Comparison of ENCODE assay signal across 14 cellular contexts in genomic region chr19:43764684-43765083, GRCh38. TPM values are rescaled to one million over a fixed set of nuclear protein-coding genes. Genes with fewer than 3 reads are reported as not detected.
DNase-seq lines count a peak whose midpoint lies in the region; ATAC-seq and TF ChIP-seq lines count a peak whose summit lies in the region.
"Not testable (repeated sequence)": the region's sequence is repeated elsewhere in the genome, so short reads cannot be mapped to it uniquely, and the experiment has no call there.
"Had no signal": no experiment of that assay in that cellular context is flagged by ENCODE, and none has a peak within 500 bp of the region (broad histone marks: within the 10 kb centered on the region; RNA-seq: fewer than 3 reads in every experiment).

No MANE protein-coding gene starts in this region.

- not testable (repeated sequence) for H3K9ac ChIP-seq in HUES48 (ENCODE audit: low read depth, low read length); subcutaneous abdominal adipose tissue (ENCODE audit: low read length in 5 of 5)
- peak overlapping the region in 1 of 2 donors; percentile 54 for H3K9ac ChIP-seq in colonic mucosa (ENCODE audit: low read depth in 2 of 2, low read length in 2 of 2)

- H3K4me3 Mint-ChIP-seq in CD4-positive, CD25-positive, alpha-beta regulatory T cell = peak overlapping the region; percentile 27 to 79 (median 70)
- H3K4me3 Mint-ChIP-seq in T-helper 1 cell treated with Interleukin-12 subunit alpha and Interleukin-12 subunit beta and Interleukin-4 antibody, amounts not matched to agents 30 μg/mL and 1 μg/mL, for 36 hours = peak overlapping the region; percentile 49
- peak overlapping the region; percentile 37 for H3K4me3 Mint-ChIP-seq in activated naive CD4-positive, alpha-beta T cell treated with anti-CD3 and anti-CD28 coated beads, Interleukin-2, amount 10 ng/mL, durations not matched to agents 7 days and 5 days
- H3K4me3 Mint-ChIP-seq in natural killer cell treated with Interleukin-12 subunit alpha and Interleukin-12 subunit beta and Interleukin-15 and Interleukin-18, amount 100 ng/mL, for 72 hours = peak overlapping the region; percentile 90

- H3K27me3 Mint-ChIP-seq in CD4-positive, CD25-positive, alpha-beta regulatory T cell; T-helper 1 cell treated with Interleukin-12 subunit alpha and Interleukin-12 subunit beta and Interleukin-4 antibody, amounts not matched to agents 30 μg/mL and 1 μg/mL, for 36 hours (ENCODE audit: low read depth); activated naive CD4-positive, alpha-beta T cell treated with anti-CD3 and anti-CD28 coated beads, Interleukin-2, amount 10 ng/mL, durations not matched to agents 7 days and 5 days; natural killer cell treated with Interleukin-12 subunit alpha and Interleukin-12 subunit beta and Interleukin-15 and Interleukin-18, amount 100 ng/mL, for 72 hours: not testable (repeated sequence)

- H3K4me3 ChIP-seq in CD4-positive, CD25-positive, alpha-beta regulatory T cell (ENCODE audit: low read depth, low read length); HUES48 (ENCODE audit: low read depth, low read length); colonic mucosa; heart right ventricle; subcutaneous abdominal adipose tissue (ENCODE audit: low read depth in 1 of 5, low read length in 5 of 5): not testable (repeated sequence)

- H3K27ac Mint-ChIP-seq in CD4-positive, CD25-positive, alpha-beta regulatory T cell = peak overlapping the region; percentile 93 to 98 (median 94)
- H3K27ac Mint-ChIP-seq in T-helper 1 cell treated with Interleukin-12 subunit alpha and Interleukin-12 subunit beta and Interleukin-4 antibody, amounts not matched to agents 30 μg/mL and 1 μg/mL, for 36 hours = peak overlapping the region; percentile 83
- peak overlapping the region; percentile 91 for H3K27ac Mint-ChIP-seq in activated naive CD4-positive, alpha-beta T cell treated with anti-CD3 and anti-CD28 coated beads, Interleukin-2, amount 10 ng/mL, durations not matched to agents 7 days and 5 days
- H3K27ac Mint-ChIP-seq in natural killer cell treated with Interleukin-12 subunit alpha and Interleukin-12 subunit beta and Interleukin-15 and Interleukin-18, amount 100 ng/mL, for 72 hours = peak overlapping the region; percentile 96 to 99

- peaks cover 34% of the 10 kb centered on the region for H3K4me1 ChIP-seq in CD4-positive, CD25-positive, alpha-beta regulatory T cell (ENCODE audit: control insufficient read depth, insufficient read depth, low read length, poor library complexity, severe bottlenecking)
- H3K4me1 ChIP-seq in HUES48 (ENCODE audit: control insufficient read depth, insufficient read depth, low read length) = not testable (repeated sequence)
- H3K4me1 ChIP-seq in colonic mucosa (peaks cover 40% of the 10 kb centered on the region), heart right ventricle (peaks cover 0 to 72% (median 0%) of the 10 kb centered on the region in 9 donors), subcutaneous abdominal adipose tissue (ENCODE audit: control insufficient read depth in 5 of 5, insufficient read depth in 5 of 5, low read length in 5 of 5) (peaks cover 4 to 32% (median 10%) of the 10 kb centered on the region in 5 donors)

- H3K36me3 ChIP-seq in CD4-positive, CD25-positive, alpha-beta regulatory T cell (ENCODE audit: control insufficient read depth, insufficient read depth, low read length) = peaks cover 31% of the 10 kb centered on the region
- not testable (repeated sequence) for H3K36me3 ChIP-seq in HUES48 (ENCODE audit: control insufficient read depth, insufficient read depth, low read length); colonic mucosa; heart right ventricle; subcutaneous abdominal adipose tissue (ENCODE audit: control insufficient read depth in 5 of 5, insufficient read depth in 5 of 5, low read length in 5 of 5)

- peaks cover 14% of the 10 kb centered on the region for H3K36me3 Mint-ChIP-seq in CD4-positive, CD25-positive, alpha-beta regulatory T cell
- H3K36me3 Mint-ChIP-seq in T-helper 1 cell treated with Interleukin-12 subunit alpha and Interleukin-12 subunit beta and Interleukin-4 antibody, amounts not matched to agents 30 μg/mL and 1 μg/mL, for 36 hours (ENCODE audit: low read depth) = peaks cover 43% of the 10 kb centered on the region
- H3K36me3 Mint-ChIP-seq in activated naive CD4-positive, alpha-beta T cell treated with anti-CD3 and anti-CD28 coated beads, Interleukin-2, amount 10 ng/mL, durations not matched to agents 7 days and 5 days = peaks cover 35% of the 10 kb centered on the region
- peaks cover 11% of the 10 kb centered on the region for H3K36me3 Mint-ChIP-seq in natural killer cell treated with Interleukin-12 subunit alpha and Interleukin-12 subunit beta and Interleukin-15 and Interleukin-18, amount 100 ng/mL, for 72 hours

- WGBS in heart right ventricle, 2 donors = 82% methylated on average over 8 of the region's 8 CpGs

- not testable (repeated sequence) for H3K9me3 Mint-ChIP-seq in CD4-positive, CD25-positive, alpha-beta regulatory T cell; T-helper 1 cell treated with Interleukin-12 subunit alpha and Interleukin-12 subunit beta and Interleukin-4 antibody, amounts not matched to agents 30 μg/mL and 1 μg/mL, for 36 hours; activated naive CD4-positive, alpha-beta T cell treated with anti-CD3 and anti-CD28 coated beads, Interleukin-2, amount 10 ng/mL, durations not matched to agents 7 days and 5 days; natural killer cell treated with Interleukin-12 subunit alpha and Interleukin-12 subunit beta and Interleukin-15 and Interleukin-18, amount 100 ng/mL, for 72 hours

- TF ChIP-seq CTCF in colonic mucosa (IDR thresholded peaks at IDR 0.05); heart right ventricle (IDR thresholded peaks at IDR 0.05): not testable (repeated sequence)

- not testable (repeated sequence) for DNase-seq in CD4-positive, CD25-positive, alpha-beta regulatory T cell; activated naive CD4-positive, alpha-beta T cell treated with anti-CD3 and anti-CD28 coated beads, Interleukin-2, amount 10 ng/mL, durations not matched to agents 7 days and 5 days; colonic mucosa; heart right ventricle; natural killer cell treated with Interleukin-12 subunit alpha and Interleukin-12 subunit beta and Interleukin-15 and Interleukin-18, amount 100 ng/mL, for 72 hours (ENCODE audit: low spot score)

- peaks cover 8 to 52% (median 30%) of the 10 kb centered on the region in 4 donors for H3K4me1 Mint-ChIP-seq in CD4-positive, CD25-positive, alpha-beta regulatory T cell
- peaks cover 64% of the 10 kb centered on the region for H3K4me1 Mint-ChIP-seq in T-helper 1 cell treated with Interleukin-12 subunit alpha and Interleukin-12 subunit beta and Interleukin-4 antibody, amounts not matched to agents 30 μg/mL and 1 μg/mL, for 36 hours (ENCODE audit: low read depth)
- H3K4me1 Mint-ChIP-seq in activated naive CD4-positive, alpha-beta T cell treated with anti-CD3 and anti-CD28 coated beads, Interleukin-2, amount 10 ng/mL, durations not matched to agents 7 days and 5 days = peaks cover 52% of the 10 kb centered on the region
- peaks cover 53 to 69% of the 10 kb centered on the region in 2 donors for H3K4me1 Mint-ChIP-seq in natural killer cell treated with Interleukin-12 subunit alpha and Interleukin-12 subunit beta and Interleukin-15 and Interleukin-18, amount 100 ng/mL, for 72 hours (ENCODE audit: low read depth in 2 of 2)

- ATAC-seq in CD4-positive, CD25-positive, alpha-beta regulatory T cell (ENCODE audit: low read depth in 2 of 2); natural killer cell treated with Interleukin-12 subunit alpha and Interleukin-12 subunit beta and Interleukin-15 and Interleukin-18, amount 100 ng/mL, for 72 hours: not testable (repeated sequence)
- peak in 3 of 8 donors; percentile 12 to 41 (median 22) for ATAC-seq in heart right ventricle

- CTCF ChIA-PET in activated naive CD4-positive, alpha-beta T cell treated with anti-CD3 and anti-CD28 coated beads, Interleukin-2, amount 10 ng/mL, durations not matched to agents 7 days and 5 days (lab: Charles Lee) = interaction anchor here (3.3 to 7.7 kb wide), 4 partner anchors 11 to 96 kb away, joined by 16 to 162 read pairs (median 56); partner anchors contain the start of genes KCNN4, PLAUR and SMG9

- H3K9me3 ChIP-seq in CD4-positive, CD25-positive, alpha-beta regulatory T cell (ENCODE audit: control insufficient read depth in 2 of 2, low read length in 2 of 2); HUES48 (ENCODE audit: control insufficient read depth, insufficient read depth, low read length); colonic mucosa; heart right ventricle; subcutaneous abdominal adipose tissue (ENCODE audit: control insufficient read depth in 5 of 5, low read length in 5 of 5): not testable (repeated sequence)

- H3K27me3 ChIP-seq in CD4-positive, CD25-positive, alpha-beta regulatory T cell (ENCODE audit: control insufficient read depth, insufficient read depth, low read length); HUES48 (ENCODE audit: control insufficient read depth, insufficient read depth, low read length); colonic mucosa; heart right ventricle; subcutaneous abdominal adipose tissue (ENCODE audit: control insufficient read depth in 5 of 5, insufficient read depth in 4 of 5, low read length in 5 of 5): not testable (repeated sequence)

- peak overlapping the region; percentile 75 for H3K27ac ChIP-seq in CD4-positive, CD25-positive, alpha-beta regulatory T cell (ENCODE audit: insufficient read depth, low read length, poor library complexity, severe bottlenecking)
- H3K27ac ChIP-seq in HUES48 (ENCODE audit: low read depth, low read length) (peak overlapping the region; percentile 78), colonic mucosa (peak overlapping the region; percentile 74), heart right ventricle (peak overlapping the region in 8 of 10 donors; percentile 2 to 83 (median 34)), subcutaneous abdominal adipose tissue (ENCODE audit: low read depth, low read length) (peak overlapping the region; percentile 5)

- intact Hi-C loops in colonic mucosa (cut with DNase I); heart right ventricle (cut with DNase I): not testable (repeated sequence)

RNA-seq across cellular contexts. Expression of gene SMG9, which starts 9.9 kb away (rescaled TPM):
- total RNA-seq in CD4-positive, CD25-positive, alpha-beta regulatory T cell = 40.7 TPM
- 1 to 10 TPM; 3.4 to 7.0 (median 5.8) TPM for polyA plus RNA-seq in CD4-positive, CD25-positive, alpha-beta regulatory T cell
- total RNA-seq in colonic mucosa (10 to 100 TPM; 30.1 to 66.6 TPM), heart right ventricle (10 to 100 TPM in 9 of 10 donors, 1 to 10 TPM in 1; 10.0 to 19.4 (median 13.3) TPM)
- polyA plus RNA-seq in heart right ventricle = 10 to 100 TPM; 20.3 to 30.4 TPM
- 100 to 1,000 TPM in 1 of 2 donors, 10 to 100 TPM in 1; 89.4 to 103 TPM for total RNA-seq in natural killer cell treated with Interleukin-12 subunit alpha and Interleukin-12 subunit beta and Interleukin-15 and Interleukin-18, amount 100 ng/mL, for 72 hours

RNA-seq across cellular contexts. Expression of gene KCNN4, which starts 16.1 kb away (rescaled TPM):
- 56.1 TPM for total RNA-seq in CD4-positive, CD25-positive, alpha-beta regulatory T cell
- 10 to 100 TPM; 16.7 to 33.0 (median 30.1) TPM for polyA plus RNA-seq in CD4-positive, CD25-positive, alpha-beta regulatory T cell
- total RNA-seq in colonic mucosa = 10 to 100 TPM; 25.4 to 60.9 TPM
- 1 to 10 TPM in 3 of 10 donors, under 1 TPM in 7; 0.34 to 1.6 (median 0.69) TPM for total RNA-seq in heart right ventricle
- 1 to 10 TPM; 1.2 to 1.4 TPM for polyA plus RNA-seq in heart right ventricle
- 100 to 1,000 TPM in 1 of 2 donors, 10 to 100 TPM in 1; 99.4 to 107 TPM for total RNA-seq in natural killer cell treated with Interleukin-12 subunit alpha and Interleukin-12 subunit beta and Interleukin-15 and Interleukin-18, amount 100 ng/mL, for 72 hours

RNA-seq across cellular contexts. Expression of gene LYPD5, which starts 37.6 kb away (rescaled TPM):
- total RNA-seq in CD4-positive, CD25-positive, alpha-beta regulatory T cell = not detected
- polyA plus RNA-seq in CD4-positive, CD25-positive, alpha-beta regulatory T cell = under 1 TPM in 1 of 4 donors, not detected in 3; 0.60 TPM
- total RNA-seq in colonic mucosa (1 to 10 TPM; 3.3 to 3.9 TPM), heart right ventricle (1 to 10 TPM in 5 of 10 donors, under 1 TPM in 5; 0.24 to 5.3 (median 0.90) TPM)
- polyA plus RNA-seq in heart right ventricle = 1 to 10 TPM in 1 of 2 donors, under 1 TPM in 1; 0.37 to 1.2 TPM
- under 1 TPM in 1 of 2 donors, not detected in 1; 0.29 TPM for total RNA-seq in natural killer cell treated with Interleukin-12 subunit alpha and Interleukin-12 subunit beta and Interleukin-15 and Interleukin-18, amount 100 ng/mL, for 72 hours
- total RNA-seq: left lobe of liver had no signal

RNA-seq across cellular contexts. Expression of gene IRGC, which starts 48.8 kb away (rescaled TPM):
- total RNA-seq in CD4-positive, CD25-positive, alpha-beta regulatory T cell = not detected
- not detected for polyA plus RNA-seq in CD4-positive, CD25-positive, alpha-beta regulatory T cell
- not detected for total RNA-seq in colonic mucosa
- total RNA-seq in heart right ventricle = not detected
- polyA plus RNA-seq in heart right ventricle = not detected
- not detected for total RNA-seq in natural killer cell treated with Interleukin-12 subunit alpha and Interleukin-12 subunit beta and Interleukin-15 and Interleukin-18, amount 100 ng/mL, for 72 hours
- total RNA-seq: dorsolateral prefrontal cortex, fibroblast of villous mesenchyme, H7, left lobe of liver, Right ventricle myocardium superior, urinary bladder had no signal
- polyA plus RNA-seq: urinary bladder had no signal

Comparison
In these comparisons a context has a peak if more than half of its experiments do, and no peak if none do; other contexts are left out.
1. H3K27ac ChIP-seq: peak in every context shown above with its lines; median percentile 78 in HUES48; 75 in CD4-positive, CD25-positive, alpha-beta regulatory T cell; 74 in colonic mucosa; 34 in heart right ventricle; 5 in subcutaneous abdominal adipose tissue.
2. H3K4me3 Mint-ChIP-seq: peak in every context shown above with its lines; median percentile 90 in natural killer cell treated with Interleukin-12 subunit alpha and Interleukin-12 subunit beta and Interleukin-15 and Interleukin-18, amount 100 ng/mL, for 72 hours; 70 in CD4-positive, CD25-positive, alpha-beta regulatory T cell; 49 in T-helper 1 cell treated with Interleukin-12 subunit alpha and Interleukin-12 subunit beta and Interleukin-4 antibody, amounts not matched to agents 30 μg/mL and 1 μg/mL, for 36 hours; 37 in activated naive CD4-positive, alpha-beta T cell treated with anti-CD3 and anti-CD28 coated beads, Interleukin-2, amount 10 ng/mL, durations not matched to agents 7 days and 5 days.
3. RNA of gene KCNN4, which starts 16.1 kb away (total RNA-seq): 99.4 to 107 TPM in natural killer cell treated with Interleukin-12 subunit alpha and Interleukin-12 subunit beta and Interleukin-15 and Interleukin-18, amount 100 ng/mL, for 72 hours, 25.4 to 60.9 TPM in colonic mucosa and 56.1 TPM in CD4-positive, CD25-positive, alpha-beta regulatory T cell (single experiment); 0.34 to 1.6 TPM in heart right ventricle; every median in the first group is over 4 times any median in the second.
4. Peak in every context shown above with its lines, with median percentiles within 50 percentile points of each other: H3K27ac Mint-ChIP-seq.